ENCODE assay signal across 36 cellular contexts in genomic region chr22:43465291-43466015, GRCh38. TPM values are rescaled to one million over a fixed set of nuclear protein-coding genes. Genes with fewer than 3 reads are reported as not detected.
"Had no signal": no experiment of that assay in that cellular context is flagged by ENCODE, and none has a peak within 500 bp of the region (broad histone marks: within the 10 kb centered on the region; RNA-seq: fewer than 3 reads in every experiment).

No MANE protein-coding gene starts in this region.

- H3K27ac Mint-ChIP-seq: activated B cell treated with CpG ODN at 0.5 μM for 24 hours; activated naive CD8-positive, alpha-beta T cell; activated T-helper 17 cell treated with anti-CD3 and anti-CD28 coated beads, Interleukin-2, amount 50 U/mL, for 72 hours; T-cell; T-helper 17 cell; T-helper 2 cell treated with Interferon-gamma antibody and Interleukin-4, amounts not matched to agents 5 μg/mL and 100 μg/mL, for 36 hours had no signal

- H3K4me3 ChIP-seq: colonic mucosa, esophagus squamous epithelium, gastroesophageal sphincter had no signal

- H3K4me3 Mint-ChIP-seq: activated B cell treated with CpG ODN at 0.5 μM for 24 hours; activated naive CD8-positive, alpha-beta T cell; activated T-cell treated with anti-CD3 and anti-CD28 coated beads, Interleukin-2, amount 50 U/mL, for 4 hours; activated T-helper 17 cell treated with anti-CD3 and anti-CD28 coated beads, Interleukin-2, amount 50 U/mL, for 72 hours; T-cell; T-helper 17 cell; T-helper 2 cell treated with Interferon-gamma antibody and Interleukin-4, amounts not matched to agents 5 μg/mL and 100 μg/mL, for 36 hours had no signal

- H3K4me1 Mint-ChIP-seq: activated B cell treated with CpG ODN at 0.5 μM for 24 hours; activated T-helper 17 cell treated with anti-CD3 and anti-CD28 coated beads, Interleukin-2, amount 50 U/mL, for 72 hours; T-helper 17 cell had no signal

- H3K36me3 ChIP-seq: brain microvascular endothelial cell, colonic mucosa, esophagus squamous epithelium, gastroesophageal sphincter, WERI-Rb-1 had no signal

- H3K9me3 Mint-ChIP-seq: activated T-helper 17 cell treated with anti-CD3 and anti-CD28 coated beads, Interleukin-2, amount 50 U/mL, for 72 hours had no signal

- ATAC-seq: activated CD4-positive, CD25-positive, alpha-beta regulatory T cell treated with anti-CD3 and anti-CD28 coated beads, Interleukin-2, amount 50 U/mL, for 24 hours; activated T-cell treated with anti-CD3 and anti-CD28 coated beads, Interleukin-2, amount 50 U/mL, for 4 hours; activated T-helper 17 cell treated with anti-CD3 and anti-CD28 coated beads, Interleukin-2, amount 50 U/mL, for 72 hours; gastroesophageal sphincter; T-cell; T-helper 17 cell had no signal

- DNase-seq: activated B cell treated with CpG ODN at 0.5 μM for 24 hours; activated CD4-positive, alpha-beta T cell treated with anti-CD3 and anti-CD28 coated beads for 48 hours; activated CD4-positive, alpha-beta T cell treated with anti-CD3 and anti-CD28 coated beads, Interleukin-2, amount 50 U/mL, for 1 hour; activated CD4-positive, alpha-beta T cell treated with anti-CD3 and anti-CD28 coated beads, Interleukin-2, amount 50 U/mL, for 48 hours; activated CD8-positive, alpha-beta memory T cell treated with anti-CD3 and anti-CD28 coated beads, Interleukin-2, amount 50 U/mL, for 48 hours; activated effector memory CD4-positive, alpha-beta T cell treated with Interleukin-2 at 50 U/mL for 16 hours; activated gamma-delta T cell treated with Interleukin-2 at 50 U/mL for 16 hours; activated naive CD4-positive, alpha-beta T cell treated with anti-CD3 and anti-CD28 coated beads, Interleukin-2, amount 50 U/mL, for 16 hours; activated naive CD4-positive, alpha-beta T cell treated with Interleukin-2 at 50 U/mL for 16 hours; activated T-cell treated with anti-CD3 and anti-CD28 coated beads for 4 hours; activated T-cell treated with anti-CD3 and anti-CD28 coated beads, Interleukin-2, amount 50 U/mL, for 4 hours; amniotic stem cell; anterior cingulate cortex; brain microvascular endothelial cell; caudate nucleus; colonic mucosa; effector CD8-positive, alpha-beta T cell; esophagus squamous epithelium; foreskin melanocyte; SW 1271; T-cell; T-helper 17 cell; T1000; WERI-Rb-1 had no signal

- H3K27me3 ChIP-seq: brain microvascular endothelial cell, colonic mucosa had no signal

- H3K27ac ChIP-seq: brain microvascular endothelial cell, colonic mucosa, epithelial cell of prostate, esophagus squamous epithelium, gastroesophageal sphincter, WERI-Rb-1 had no signal

- H3K4me1 ChIP-seq: colonic mucosa, esophagus squamous epithelium, gastroesophageal sphincter had no signal

- H3K9me3 ChIP-seq: colonic mucosa had no signal

- H3K36me3 Mint-ChIP-seq: T-cell had no signal

RNA-seq across cellular contexts. Expression of gene MPPED1, which starts 53.6 kb away (rescaled TPM):
- total RNA-seq: activated B cell treated with CpG ODN at 0.5 μM for 24 hours; activated T-cell treated with anti-CD3 and anti-CD28 coated beads, Interleukin-2, amount 50 U/mL, for 4 hours; activated T-helper 17 cell treated with anti-CD3 and anti-CD28 coated beads, Interleukin-2, amount 50 U/mL, for 72 hours; astrocyte; bronchial epithelial cell; dermis microvascular lymphatic vessel endothelial cell; endothelial cell of umbilical vein; esophagus squamous epithelium; fibroblast of lung; fibroblast of villous mesenchyme; T-cell; T-helper 17 cell had no signal
